In genomic region chr3:98991393-98991792, GRCh38 we compare ENCODE assay signal across 18 cellular contexts.
DNase-seq lines count a peak whose midpoint lies in the region; ATAC-seq, FAIRE-seq and TF ChIP-seq lines count a peak whose summit lies in the region.
"Had no signal": no experiment of that assay in that cellular context is flagged by ENCODE, and none has a peak within 500 bp of the region (broad histone marks: within the 10 kb centered on the region; RNA-seq: fewer than 3 reads in every experiment).

No MANE protein-coding gene starts in this region.

- peak; percentile 48 for FAIRE-seq in GM18507 (lab: Jason Lieb, UNC)

- no peaks in the 10 kb centered on the region for H3K27me3 ChIP-seq in iPS DF 6.9 (ENCODE audit: control insufficient read depth, insufficient read depth, low read length)
- H3K27me3 ChIP-seq: BLaER1 treated with 17β-estradiol and CSF1 and Interleukin-3, amounts not matched to agents 10 nM and 100 nM; gastroesophageal sphincter had no signal

- H3K4me3 Mint-ChIP-seq in nephron progenitor cell: no peak overlapping the region
- H3K4me3 Mint-ChIP-seq: activated CD4-positive, alpha-beta T cell treated with anti-CD3 and anti-CD28 coated beads, Interleukin-2, amount 10 ng/mL, durations not matched to agents 24 days and 14 days; T-helper 1 cell treated with Interleukin-12 subunit alpha and Interleukin-12 subunit beta and Interleukin-4 antibody, amounts not matched to agents 30 μg/mL and 1 μg/mL, for 36 hours; type B pancreatic cell had no signal

- no peaks in the 10 kb centered on the region for H3K9me3 ChIP-seq in iPS DF 6.9 (ENCODE audit: control insufficient read depth, insufficient read depth, low read length)
- H3K9me3 ChIP-seq: BLaER1 treated with 17β-estradiol and CSF1 and Interleukin-3, amounts not matched to agents 10 nM and 100 nM; gastroesophageal sphincter had no signal

- H3K36me3 Mint-ChIP-seq in nephron progenitor cell (ENCODE audit: low read depth): no peaks in the 10 kb centered on the region
- H3K36me3 Mint-ChIP-seq: type B pancreatic cell had no signal

- no peaks in the 10 kb centered on the region for H3K4me1 ChIP-seq in iPS DF 6.9 (ENCODE audit: control insufficient read depth, insufficient read depth, low read length)
- H3K4me1 ChIP-seq: BLaER1 treated with 17β-estradiol and CSF1 and Interleukin-3, amounts not matched to agents 10 nM and 100 nM; gastroesophageal sphincter had no signal

- no peak for TF ChIP-seq CTCF in nephron progenitor cell (IDR thresholded peaks at IDR 0.05)

- H3K27ac ChIP-seq in iPS DF 6.9 (ENCODE audit: low read length): no peak overlapping the region
- H3K27ac ChIP-seq: BLaER1 treated with 17β-estradiol and CSF1 and Interleukin-3, amounts not matched to agents 10 nM and 100 nM; gastroesophageal sphincter had no signal

- 0 out of 3 replicates have a peak, but pooled peaks have one; percentile 32 for ATAC-seq in SK-N-SH treated with all-trans-retinoic acid at 6 μM for 48 hours
- no peak for ATAC-seq in HG03439 (IDR thresholded peaks at IDR 0.05; ENCODE audit: unreplicated experiment)
- ATAC-seq: gastroesophageal sphincter had no signal

- DNase-seq in AG08395 (ENCODE audit: low spot score): peak; percentile 14
- no peak for DNase-seq in GM18507 (ENCODE audit: extremely low spot score, insufficient read length, low read depth)
- DNase-seq in iPS DF 6.9 (ENCODE audit: low read depth, low spot score): peak; percentile 2
- DNase-seq in nephron progenitor cell: no peak
- no peak for DNase-seq in activated CD4-positive, CD25-positive, alpha-beta regulatory T cell (lab: John Stamatoyannopoulos, UW)
- DNase-seq in OCI-M2 (lab: John Stamatoyannopoulos, UW; ENCODE audit: unreplicated experiment): no peak
- DNase-seq: activated CD4-positive, alpha-beta T cell treated with anti-CD3 and anti-CD28 coated beads, Interleukin-2, amount 10 ng/mL, durations not matched to agents 24 days and 14 days; kidney glomerular epithelial cell; NCI-H1436 treated with DMSO at 0.1 percent for 48 hours; NCI-H446 treated with DMSO at 0.1 percent for 48 hours; stimulated activated CD4-positive, alpha-beta T cell treated with anti-CD3 and anti-CD28 coated beads, Interleukin-1b, Interleukin-23, amount 100 ng/mL, for 48 hours; stimulated activated CD8-positive, alpha-beta memory T cell treated with anti-CD3 and anti-CD28 coated beads, Interleukin-4, amount 100 ng/mL, for 48 hours had no signal

- H3K36me3 ChIP-seq in iPS DF 6.9 (ENCODE audit: control insufficient read depth, insufficient read depth, low read length): no peaks in the 10 kb centered on the region
- H3K36me3 ChIP-seq: BLaER1 treated with 17β-estradiol and CSF1 and Interleukin-3, amounts not matched to agents 10 nM and 100 nM; gastroesophageal sphincter had no signal

- no peak overlapping the region for H3K4me3 ChIP-seq in iPS DF 6.9 (ENCODE audit: low read length)
- H3K4me3 ChIP-seq: BLaER1 treated with 17β-estradiol and CSF1 and Interleukin-3, amounts not matched to agents 10 nM and 100 nM; gastroesophageal sphincter had no signal

- H3K9me3 Mint-ChIP-seq in nephron progenitor cell: no peaks in the 10 kb centered on the region
- H3K9me3 Mint-ChIP-seq: activated CD4-positive, alpha-beta T cell treated with anti-CD3 and anti-CD28 coated beads, Interleukin-2, amount 10 ng/mL, durations not matched to agents 24 days and 14 days; T-helper 1 cell treated with Interleukin-12 subunit alpha and Interleukin-12 subunit beta and Interleukin-4 antibody, amounts not matched to agents 30 μg/mL and 1 μg/mL, for 36 hours; type B pancreatic cell had no signal

- H3K27ac Mint-ChIP-seq in nephron progenitor cell: no peak overlapping the region
- H3K27ac Mint-ChIP-seq: activated CD4-positive, alpha-beta T cell treated with anti-CD3 and anti-CD28 coated beads, Interleukin-2, amount 10 ng/mL, durations not matched to agents 24 days and 14 days; T-helper 1 cell treated with Interleukin-12 subunit alpha and Interleukin-12 subunit beta and Interleukin-4 antibody, amounts not matched to agents 30 μg/mL and 1 μg/mL, for 36 hours; type B pancreatic cell had no signal

- H3K27me3 Mint-ChIP-seq in nephron progenitor cell (ENCODE audit: low read depth, poor library complexity): no peaks in the 10 kb centered on the region

- H3K4me1 Mint-ChIP-seq in nephron progenitor cell: peaks cover 1% of the 10 kb centered on the region
- H3K4me1 Mint-ChIP-seq: activated CD4-positive, alpha-beta T cell treated with anti-CD3 and anti-CD28 coated beads, Interleukin-2, amount 10 ng/mL, durations not matched to agents 24 days and 14 days had no signal

TF ChIP-seq in SK-N-SH treated with all-trans-retinoic acid at 6 μM for 48 hours, 23 proteins besides CTCF, POLR2A, EP300 and RAD21 (continues in another document):
- TF ChIP-seq GLIS3 (CRISPR knock-in tag; IDR thresholded peaks at IDR 0.05) (no peak), ZFP30 (CRISPR knock-in tag; IDR thresholded peaks at IDR 0.05) (no peak), RARB (CRISPR knock-in tag; IDR thresholded peaks at IDR 0.05) (no peak), TOX (CRISPR knock-in tag; IDR thresholded peaks at IDR 0.05; ENCODE audit: borderline replicate concordance) (no peak), PPARA (CRISPR knock-in tag; IDR thresholded peaks at IDR 0.05; ENCODE audit: borderline replicate concordance) (no peak), CSDC2 (CRISPR knock-in tag; IDR thresholded peaks at IDR 0.05) (no peak), ESRRG (CRISPR knock-in tag; IDR thresholded peaks at IDR 0.05) (no peak), ZNF8 (CRISPR knock-in tag; IDR thresholded peaks at IDR 0.05) (no peak), ZC3H10 (CRISPR knock-in tag; IDR thresholded peaks at IDR 0.05) (no peak), ZNF70 (CRISPR knock-in tag; IDR thresholded peaks at IDR 0.05) (no peak), SNAI2 (CRISPR knock-in tag; IDR thresholded peaks at IDR 0.05) (no peak), OSR1 (CRISPR knock-in tag; IDR thresholded peaks at IDR 0.05) (no peak)
- TF ChIP-seq, protein P1, sequence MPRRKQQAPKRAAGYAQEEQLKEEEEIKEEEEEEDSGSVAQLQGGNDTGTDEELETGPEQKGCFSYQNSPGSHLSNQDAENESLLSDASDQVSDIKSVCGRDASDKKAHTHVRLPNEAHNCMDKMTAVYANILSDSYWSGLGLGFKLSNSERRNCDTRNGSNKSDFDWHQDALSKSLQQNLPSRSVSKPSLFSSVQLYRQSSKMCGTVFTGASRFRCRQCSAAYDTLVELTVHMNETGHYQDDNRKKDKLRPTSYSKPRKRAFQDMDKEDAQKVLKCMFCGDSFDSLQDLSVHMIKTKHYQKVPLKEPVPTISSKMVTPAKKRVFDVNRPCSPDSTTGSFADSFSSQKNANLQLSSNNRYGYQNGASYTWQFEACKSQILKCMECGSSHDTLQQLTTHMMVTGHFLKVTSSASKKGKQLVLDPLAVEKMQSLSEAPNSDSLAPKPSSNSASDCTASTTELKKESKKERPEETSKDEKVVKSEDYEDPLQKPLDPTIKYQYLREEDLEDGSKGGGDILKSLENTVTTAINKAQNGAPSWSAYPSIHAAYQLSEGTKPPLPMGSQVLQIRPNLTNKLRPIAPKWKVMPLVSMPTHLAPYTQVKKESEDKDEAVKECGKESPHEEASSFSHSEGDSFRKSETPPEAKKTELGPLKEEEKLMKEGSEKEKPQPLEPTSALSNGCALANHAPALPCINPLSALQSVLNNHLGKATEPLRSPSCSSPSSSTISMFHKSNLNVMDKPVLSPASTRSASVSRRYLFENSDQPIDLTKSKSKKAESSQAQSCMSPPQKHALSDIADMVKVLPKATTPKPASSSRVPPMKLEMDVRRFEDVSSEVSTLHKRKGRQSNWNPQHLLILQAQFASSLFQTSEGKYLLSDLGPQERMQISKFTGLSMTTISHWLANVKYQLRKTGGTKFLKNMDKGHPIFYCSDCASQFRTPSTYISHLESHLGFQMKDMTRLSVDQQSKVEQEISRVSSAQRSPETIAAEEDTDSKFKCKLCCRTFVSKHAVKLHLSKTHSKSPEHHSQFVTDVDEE (CRISPR knock-in tag; IDR thresholded peaks at IDR 0.05): no peak
- TF ChIP-seq, protein P2, sequence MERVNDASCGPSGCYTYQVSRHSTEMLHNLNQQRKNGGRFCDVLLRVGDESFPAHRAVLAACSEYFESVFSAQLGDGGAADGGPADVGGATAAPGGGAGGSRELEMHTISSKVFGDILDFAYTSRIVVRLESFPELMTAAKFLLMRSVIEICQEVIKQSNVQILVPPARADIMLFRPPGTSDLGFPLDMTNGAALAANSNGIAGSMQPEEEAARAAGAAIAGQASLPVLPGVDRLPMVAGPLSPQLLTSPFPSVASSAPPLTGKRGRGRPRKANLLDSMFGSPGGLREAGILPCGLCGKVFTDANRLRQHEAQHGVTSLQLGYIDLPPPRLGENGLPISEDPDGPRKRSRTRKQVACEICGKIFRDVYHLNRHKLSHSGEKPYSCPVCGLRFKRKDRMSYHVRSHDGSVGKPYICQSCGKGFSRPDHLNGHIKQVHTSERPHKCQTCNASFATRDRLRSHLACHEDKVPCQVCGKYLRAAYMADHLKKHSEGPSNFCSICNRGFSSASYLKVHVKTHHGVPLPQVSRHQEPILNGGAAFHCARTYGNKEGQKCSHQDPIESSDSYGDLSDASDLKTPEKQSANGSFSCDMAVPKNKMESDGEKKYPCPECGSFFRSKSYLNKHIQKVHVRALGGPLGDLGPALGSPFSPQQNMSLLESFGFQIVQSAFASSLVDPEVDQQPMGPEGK (CRISPR knock-in tag; IDR thresholded peaks at IDR 0.05; ENCODE audit: borderline replicate concordance): no peak
- TF ChIP-seq, protein P3, sequence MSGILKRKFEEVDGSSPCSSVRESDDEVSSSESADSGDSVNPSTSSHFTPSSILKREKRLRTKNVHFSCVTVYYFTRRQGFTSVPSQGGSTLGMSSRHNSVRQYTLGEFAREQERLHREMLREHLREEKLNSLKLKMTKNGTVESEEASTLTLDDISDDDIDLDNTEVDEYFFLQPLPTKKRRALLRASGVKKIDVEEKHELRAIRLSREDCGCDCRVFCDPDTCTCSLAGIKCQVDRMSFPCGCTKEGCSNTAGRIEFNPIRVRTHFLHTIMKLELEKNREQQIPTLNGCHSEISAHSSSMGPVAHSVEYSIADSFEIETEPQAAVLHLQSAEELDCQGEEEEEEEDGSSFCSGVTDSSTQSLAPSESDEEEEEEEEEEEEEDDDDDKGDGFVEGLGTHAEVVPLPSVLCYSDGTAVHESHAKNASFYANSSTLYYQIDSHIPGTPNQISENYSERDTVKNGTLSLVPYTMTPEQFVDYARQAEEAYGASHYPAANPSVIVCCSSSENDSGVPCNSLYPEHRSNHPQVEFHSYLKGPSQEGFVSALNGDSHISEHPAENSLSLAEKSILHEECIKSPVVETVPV (CRISPR knock-in tag; IDR thresholded peaks at IDR 0.05): no peak

Comparison
In these comparisons a context has a peak if more than half of its experiments do, and no peak if none do; other contexts are left out.
1. DNase-seq: peak in AG08395 (single experiment) and iPS DF 6.9 (single experiment); none in GM18507 (single experiment), nephron progenitor cell (single experiment), activated CD4-positive, CD25-positive, alpha-beta regulatory T cell (0 of 4) and OCI-M2 (single experiment).